ENCODE assay signal across 1 cellular context in genomic region chr14:68674538-68675232, GRCh38.
TF ChIP-seq lines count a peak whose summit lies in the region.

No MANE protein-coding gene starts in this region.

TF ChIP-seq in IMR-90, 13 proteins besides CTCF, POLR2A, EP300 and RAD21:
- TF ChIP-seq NFE2L2 (IDR thresholded peaks at IDR 0.05; ENCODE audit: low read depth, low read length) = no peak
- TF ChIP-seq MAZ (IDR thresholded peaks at IDR 0.05; ENCODE audit: borderline replicate concordance, low read depth, low read length) = no peak
- no peak for TF ChIP-seq USF2 (IDR thresholded peaks at IDR 0.05; ENCODE audit: low read depth, low read length)
- TF ChIP-seq CHD1 (IDR thresholded peaks at IDR 0.05; ENCODE audit: low read depth, low read length) = no peak
- no peak for TF ChIP-seq SMC3 (IDR thresholded peaks at IDR 0.05; ENCODE audit: low read depth, low read length)
- TF ChIP-seq FOS (IDR thresholded peaks at IDR 0.05; ENCODE audit: low read depth, low read length) = no peak
- TF ChIP-seq MXI1 (IDR thresholded peaks at IDR 0.05; ENCODE audit: borderline replicate concordance, low read depth, low read length) = no peak
- TF ChIP-seq ELK1 (IDR thresholded peaks at IDR 0.05; ENCODE audit: borderline replicate concordance, low read depth, low read length) = no peak
